In genomic region chr18:1102848-1103247, GRCh38 we compare ENCODE assay signal across 14 cellular contexts.
DNase-seq lines count a peak whose midpoint lies in the region; ATAC-seq, FAIRE-seq and TF ChIP-seq lines count a peak whose summit lies in the region.
"Had no signal": no experiment of that assay in that cellular context is flagged by ENCODE, and none has a peak within 500 bp of the region (broad histone marks: within the 10 kb centered on the region; RNA-seq: fewer than 3 reads in every experiment).

No MANE protein-coding gene starts in this region.

- H4K20me1 ChIP-seq in H1 (replicated peaks in 1 of 2; ENCODE audit: control insufficient read depth in 1 of 2, insufficient read depth in 2 of 2, low read length in 2 of 2) (no peaks in the 10 kb centered on the region), neural progenitor cell (ENCODE audit: low read depth) (no peaks in the 10 kb centered on the region)
- H4K20me1 ChIP-seq: BLaER1 had no signal

- H3K27ac ChIP-seq in H1 (ENCODE audit: low read depth, low read length), result no peak overlapping the region
- H3K27ac ChIP-seq in neural progenitor cell, result no peak overlapping the region
- H3K27ac ChIP-seq: 22Rv1, BLaER1 had no signal

- no peaks in the 10 kb centered on the region for H3F3A ChIP-seq in neural progenitor cell (ENCODE audit: low read depth)

- no peak overlapping the region for H2BK120ac ChIP-seq in H1 (replicated peaks; ENCODE audit: low read depth, low read length)

- 88% methylated on average over 2 of the region's 2 CpGs; no CpG with 5 or more reads in 1 of the 2 experiments for WGBS in H1 (ENCODE audit: extremely low coverage in 1 of 2, insufficient coverage in 1 of 2, insufficient read length in 1 of 2, insufficient replicate concordance in 2 of 2, low coverage in 1 of 2, low lambda C conversion rate in 2 of 2, missing lambda C conversion rate in 1 of 2), 2 experiments

- no peak overlapping the region for H2BK12ac ChIP-seq in H1 (ENCODE audit: low read depth, low read length)

- no peak overlapping the region for H4K91ac ChIP-seq in H1 (replicated peaks; ENCODE audit: insufficient read length, low read length)

- H3K9ac ChIP-seq in H1 (replicated peaks in 1 of 4; ENCODE audit: extremely low read depth in 1 of 4, low read depth in 3 of 4, low read length in 3 of 4), result no peak overlapping the region
- H3K9ac ChIP-seq in neural progenitor cell, result no peak overlapping the region
- H3K9ac ChIP-seq: BLaER1 had no signal

- TF ChIP-seq CTCF in BE2C (IDR thresholded peaks at IDR 0.05; ENCODE audit: low read depth, low read length) (0 out of 2 replicates have a peak, but pooled peaks have one; percentile 2), H1 (IDR thresholded peaks at IDR 0.05; ENCODE audit: control extremely low read depth in 1 of 3, insufficient read depth in 1 of 3, low read depth in 1 of 3, low read length in 3 of 3) (peak; percentile 35 to 41 (median 39)), neural progenitor cell (IDR thresholded peaks at IDR 0.05) (peak; percentile 8), natural killer cell (IDR thresholded peaks at IDR 0.05) (no peak)

- H3K4me2 ChIP-seq in H1 (ENCODE audit: insufficient read depth in 1 of 2, low read depth in 2 of 2, low read length in 2 of 2) (no peak overlapping the region), neural progenitor cell (no peak overlapping the region)
- H3K4me2 ChIP-seq: BLaER1 had no signal

- H3K79me1 ChIP-seq in H1 (ENCODE audit: low read depth, low read length), result no peaks in the 10 kb centered on the region

- peaks cover 5% of the 10 kb centered on the region for H3K27me3 Mint-ChIP-seq in neural progenitor cell (ENCODE audit: insufficient read depth, low read depth)
- H3K27me3 Mint-ChIP-seq in natural killer cell (ENCODE audit: low read depth in 2 of 2), result no peaks in the 10 kb centered on the region
- H3K27me3 Mint-ChIP-seq in activated T-cell treated with anti-CD3 and anti-CD28 coated beads, Interleukin-2, amount 50 U/mL, for 72 hours (ENCODE audit: low read depth), result no peaks in the 10 kb centered on the region
- H3K27me3 Mint-ChIP-seq: IgD-negative memory B cell had no signal

- POLR2A ChIA-PET in H1 (lab: Charles Lee; ENCODE audit: partially characterized antibody), result no interaction called here

- H3K4me3 Mint-ChIP-seq in neural progenitor cell (no peak overlapping the region), natural killer cell (no peak overlapping the region)
- no peak overlapping the region for H3K4me3 Mint-ChIP-seq in activated T-cell treated with anti-CD3 and anti-CD28 coated beads, Interleukin-2, amount 50 U/mL, for 72 hours
- H3K4me3 Mint-ChIP-seq: CD8-positive, alpha-beta memory T cell; IgD-negative memory B cell had no signal

- H2BK15ac ChIP-seq in H1 (ENCODE audit: low read length), result no peak overlapping the region

- H3K23me2 ChIP-seq in H1 (ENCODE audit: low read depth, low read length), result no peaks in the 10 kb centered on the region

- H2AFZ ChIP-seq in H1 (ENCODE audit: low read length) (no peak overlapping the region), neural progenitor cell (replicated peaks) (no peak overlapping the region)

- H3K27ac Mint-ChIP-seq in neural progenitor cell, result no peak overlapping the region
- H3K27ac Mint-ChIP-seq in natural killer cell, result no peak overlapping the region
- no peak overlapping the region for H3K27ac Mint-ChIP-seq in activated T-cell treated with anti-CD3 and anti-CD28 coated beads, Interleukin-2, amount 50 U/mL, for 72 hours
- H3K27ac Mint-ChIP-seq: CD8-positive, alpha-beta memory T cell; IgD-negative memory B cell had no signal

- H3K9me3 ChIP-seq in BE2C, result no peaks in the 10 kb centered on the region
- peaks cover 0 to 6% of the 10 kb centered on the region in 2 experiments; a peak in 1 of 4 replicates for H3K9me3 ChIP-seq in H1 (ENCODE audit: insufficient read depth in 2 of 2, low read depth in 1 of 2, low read length in 1 of 2)
- no peaks in the 10 kb centered on the region for H3K9me3 ChIP-seq in neural progenitor cell (ENCODE audit: low read depth)
- H3K9me3 ChIP-seq: Caco-2, HAP-1 had no signal

- H4K5ac ChIP-seq in H1 (ENCODE audit: insufficient read length, low read depth, low read length), result no peak overlapping the region

- CTCF ChIA-PET in H1 (lab: Charles Lee; ENCODE audit: partially characterized antibody), result interaction anchor here (0.7 to 1.8 kb wide), 5 partner anchors 9 to 561 kb away, joined by 3 to 4 read pairs (median 3); partner anchors contain the start of gene ADCYAP1

- no peak overlapping the region for H3K14ac ChIP-seq in H1 (ENCODE audit: insufficient read length)

- intact Hi-C loops in natural killer cell (cut with micrococcal nuclease), result no loop called here

- H3K4me1 Mint-ChIP-seq in neural progenitor cell (no peaks in the 10 kb centered on the region), natural killer cell (no peaks in the 10 kb centered on the region)
- H3K4me1 Mint-ChIP-seq in activated T-cell treated with anti-CD3 and anti-CD28 coated beads, Interleukin-2, amount 50 U/mL, for 72 hours (ENCODE audit: low read depth), result no peaks in the 10 kb centered on the region
- H3K4me1 Mint-ChIP-seq: CD8-positive, alpha-beta memory T cell; IgD-negative memory B cell had no signal

- peak; percentile 67 to 76 for TF ChIP-seq RAD21 in H1 (IDR thresholded peaks at IDR 0.05 in 1 of 2, conservative IDR thresholded peaks at IDR 0.05 in 1 of 2; ENCODE audit: low read depth in 2 of 2, low read length in 2 of 2)

- TF ChIP-seq POLR2A in H1 (IDR thresholded peaks at IDR 0.05; ENCODE audit: control extremely low read depth in 1 of 2, low read depth in 2 of 2, low read length in 2 of 2), result no peak

- no peaks in the 10 kb centered on the region for H3K36me3 Mint-ChIP-seq in neural progenitor cell
- no peaks in the 10 kb centered on the region for H3K36me3 Mint-ChIP-seq in natural killer cell
- no peaks in the 10 kb centered on the region for H3K36me3 Mint-ChIP-seq in activated T-cell treated with anti-CD3 and anti-CD28 coated beads, Interleukin-2, amount 50 U/mL, for 72 hours (ENCODE audit: insufficient read depth in 2 of 2)
- H3K36me3 Mint-ChIP-seq: CD8-positive, alpha-beta memory T cell had no signal

- no peaks in the 10 kb centered on the region for H3K9me3 Mint-ChIP-seq in neural progenitor cell
- peaks cover 8 to 15% of the 10 kb centered on the region in 2 donors for H3K9me3 Mint-ChIP-seq in natural killer cell
- peaks cover 3 to 5% of the 10 kb centered on the region in 2 donors for H3K9me3 Mint-ChIP-seq in activated T-cell treated with anti-CD3 and anti-CD28 coated beads, Interleukin-2, amount 50 U/mL, for 72 hours

- no peaks in the 10 kb centered on the region for H3K27me3 ChIP-seq in BE2C
- peaks cover 0 to 1% (median 0%) of the 10 kb centered on the region in 4 experiments; a peak in 1 of 7 replicates for H3K27me3 ChIP-seq in H1 (replicated peaks in 1 of 4; ENCODE audit: control insufficient read depth in 3 of 4, extremely low read depth in 1 of 4, insufficient read depth in 3 of 4, low read length in 3 of 4)
- no peaks in the 10 kb centered on the region for H3K27me3 ChIP-seq in neural progenitor cell
- H3K27me3 ChIP-seq: BLaER1 had no signal

- H2BK5ac ChIP-seq in H1 (ENCODE audit: low read depth, low read length), result no peak overlapping the region

- no peak overlapping the region for H4K8ac ChIP-seq in H1 (ENCODE audit: extremely low read depth, insufficient read depth, low read length)

- H3K4me3 ChIP-seq in BE2C (ENCODE audit: low read depth, low read length), result no peak overlapping the region
- no peak overlapping the region for H3K4me3 ChIP-seq in H1 (ENCODE audit: extremely low read depth in 1 of 4, insufficient read depth in 2 of 4, low read depth in 3 of 4, low read length in 4 of 4)
- H3K4me3 ChIP-seq in neural progenitor cell, result no peak overlapping the region
- H3K4me3 ChIP-seq: BLaER1, HAP-1 had no signal

- H3K23ac ChIP-seq in H1 (ENCODE audit: insufficient read length), result no peak overlapping the region

- no peaks in the 10 kb centered on the region for H3K4me1 ChIP-seq in BE2C
- no peaks in the 10 kb centered on the region for H3K4me1 ChIP-seq in H1 (replicated peaks in 1 of 4; ENCODE audit: control insufficient read depth in 3 of 4, insufficient read depth in 4 of 4, low read length in 3 of 4)
- no peaks in the 10 kb centered on the region for H3K4me1 ChIP-seq in neural progenitor cell
- H3K4me1 ChIP-seq: BLaER1, HAP-1 had no signal

- H3K36me3 ChIP-seq in BE2C (no peaks in the 10 kb centered on the region), H1 (ENCODE audit: control insufficient read depth in 2 of 4, insufficient read depth in 4 of 4, low read length in 3 of 4) (peaks cover 0 to 4% (median 0%) of the 10 kb centered on the region in 4 experiments; a peak in 1 of 8 replicates), neural progenitor cell (no peaks in the 10 kb centered on the region)
- H3K36me3 ChIP-seq: BLaER1, HAP-1 had no signal

- H3K56ac ChIP-seq in H1 (replicated peaks; ENCODE audit: insufficient read length, low read depth, low read length), result no peak overlapping the region

- no peak overlapping the region for H2AK5ac ChIP-seq in H1 (ENCODE audit: low read depth, low read length)

- DNase-seq in BE2C (no peak), SHP77 (lab: John Stamatoyannopoulos, UW) (peak; percentile 4 to 23), H1 (ENCODE audit: low read depth in 1 of 2, low spot score in 2 of 2) (no peak), neural progenitor cell (ENCODE audit: low spot score) (no peak), natural killer cell (no peak), GDM1 (lab: John Stamatoyannopoulos, UW) (no peak)
- no peak for DNase-seq in stimulated activated CD8-positive, alpha-beta memory T cell treated with anti-CD3 and anti-CD28 coated beads, Interleukin-4, amount 100 ng/mL, for 48 hours
- DNase-seq in activated T-cell treated with anti-CD3 and anti-CD28 coated beads, Interleukin-2, amount 50 U/mL, for 72 hours, result no peak
- DNase-seq: Caco-2; CD8-positive, alpha-beta memory T cell had no signal

- no peak for TF ChIP-seq EP300 in H1 (IDR thresholded peaks at IDR 0.05; ENCODE audit: borderline replicate concordance in 1 of 2, low read depth in 2 of 2, low read length in 2 of 2)

- no peak overlapping the region for H3K4ac ChIP-seq in H1 (replicated peaks; ENCODE audit: insufficient read length, low read depth, low read length)

- no peak for ATAC-seq in natural killer cell
- ATAC-seq in activated T-cell treated with anti-CD3 and anti-CD28 coated beads, Interleukin-2, amount 50 U/mL, for 72 hours (replicated peaks in 1 of 2), result no peak

- FAIRE-seq in H1 (lab: Jason Lieb, UNC), result peak; percentile 28

- H2BK20ac ChIP-seq in H1 (ENCODE audit: low read length), result no peak overlapping the region

- no peaks in the 10 kb centered on the region for H3K79me2 ChIP-seq in H1 (ENCODE audit: control insufficient read depth in 1 of 2, insufficient read depth in 2 of 2, low read length in 2 of 2)
- H3K79me2 ChIP-seq in neural progenitor cell (ENCODE audit: low read depth), result no peaks in the 10 kb centered on the region

- H3K18ac ChIP-seq in H1 (ENCODE audit: extremely low read depth, low read length), result no peak overlapping the region

TF ChIP-seq in H1, 55 proteins besides CTCF, POLR2A, EP300 and RAD21 (continues in another document):
- no peak for TF ChIP-seq BRCA1 (IDR thresholded peaks at IDR 0.05; ENCODE audit: low read depth, low read length)

Comparison
In these comparisons a context has a peak if more than half of its experiments do, and no peak if none do; other contexts are left out.
1. DNase-seq: peak in SHP77 (2 of 2); none in BE2C (single experiment), H1 (0 of 2), neural progenitor cell (single experiment), natural killer cell (single experiment), stimulated activated CD8-positive, alpha-beta memory T cell treated with anti-CD3 and anti-CD28 coated beads, Interleukin-4, amount 100 ng/mL, for 48 hours (single experiment), activated T-cell treated with anti-CD3 and anti-CD28 coated beads, Interleukin-2, amount 50 U/mL, for 72 hours (0 of 2) and GDM1 (single experiment).